8 cellular contexts compared by ENCODE assay signal in the genomic region with DNA sequence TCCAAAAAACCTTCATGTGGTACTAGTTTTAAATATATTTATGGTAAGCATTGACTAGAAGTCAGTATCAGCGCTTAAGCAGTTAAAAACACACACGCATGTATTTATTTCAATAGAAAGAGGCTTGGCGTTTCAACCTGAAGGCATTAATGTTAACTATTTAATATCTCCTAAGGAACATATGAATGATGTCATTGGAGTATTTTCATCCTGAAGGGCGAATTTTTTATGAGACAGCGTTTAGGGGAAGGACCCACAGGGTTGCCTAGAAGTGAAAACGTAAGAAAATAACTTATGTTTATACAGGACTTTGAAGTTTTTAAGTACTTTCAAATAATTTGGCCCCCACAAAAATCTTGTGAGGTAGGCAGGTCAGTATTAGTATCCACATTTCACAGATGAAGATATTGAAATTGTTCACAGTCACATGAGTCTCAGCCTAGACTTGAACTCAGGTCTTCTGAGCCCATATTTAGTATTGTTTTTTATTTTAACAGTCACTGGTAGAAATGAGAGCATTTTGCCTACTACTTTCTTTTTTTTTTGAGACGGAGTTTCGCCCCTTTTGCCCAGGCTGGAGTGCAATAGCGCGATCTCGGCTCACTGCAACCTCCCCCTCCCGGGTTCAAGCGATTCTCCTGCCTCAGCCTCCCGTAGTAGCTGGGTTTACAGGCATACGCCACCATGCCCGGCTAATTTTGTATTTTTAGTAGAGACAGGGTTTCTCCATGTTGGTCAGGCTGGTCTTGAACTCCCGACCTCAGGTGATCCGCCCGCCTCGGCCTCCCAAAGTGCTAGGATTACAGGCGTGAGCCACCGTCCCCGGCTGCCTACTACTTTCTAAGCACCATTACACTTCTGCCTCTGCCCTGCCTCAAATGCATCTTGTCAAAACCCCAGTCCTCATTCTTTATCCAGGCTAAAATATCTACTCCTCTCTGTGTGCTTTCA. TPM values are rescaled to one million over a fixed set of nuclear protein-coding genes. Genes with fewer than 3 reads are reported as not detected.
A peak's percentile ranks its signal among the peaks of the same experiment; 100 is the strongest.
DNase-seq lines count a peak whose midpoint lies in the region; ATAC-seq, FAIRE-seq and TF ChIP-seq lines count a peak whose summit lies in the region.

No MANE protein-coding gene starts in this region.

- H3K4me2 ChIP-seq in keratinocyte (ENCODE audit: control insufficient read depth, extremely low read depth, insufficient read depth, low read depth, low read length): peak overlapping the region; percentile 86

- H3K27ac ChIP-seq in keratinocyte (ENCODE audit: control insufficient read depth, insufficient read depth, low read length): peak overlapping the region; percentile 94
- no peak overlapping the region for H3K27ac ChIP-seq in thoracic aorta

- H2AFZ ChIP-seq in keratinocyte (ENCODE audit: control insufficient read depth, low read length): no peak overlapping the region

- ATAC-seq in activated CD4-positive, alpha-beta T cell treated with anti-CD3 and anti-CD28 coated beads for 36 hours: no peak
- ATAC-seq in activated T-helper 17 cell treated with anti-CD3 and anti-CD28 coated beads, Interleukin-2, amount 50 U/mL, for 72 hours (replicated peaks): no peak
- ATAC-seq in thoracic aorta (ENCODE audit: insufficient number of reproducible peaks, low FRiP score, low read depth): no peak
- no peak for ATAC-seq in HG02981 (IDR thresholded peaks at IDR 0.05; ENCODE audit: unreplicated experiment)

- intact Hi-C loops in activated CD4-positive, alpha-beta T cell treated with anti-CD3 and anti-CD28 coated beads for 36 hours (cut with DNase I, micrococcal nuclease): loop anchor here (2.0 to 5.0 kb wide), 3 partner anchors 14 to 299 kb away; a partner anchor contains a TSS

- H4K20me1 ChIP-seq in keratinocyte (ENCODE audit: control insufficient read depth, extremely low read depth, insufficient read depth, low read length): peaks cover 5% of the 10 kb centered on the region

- no peaks in the 10 kb centered on the region for H3K36me3 ChIP-seq in keratinocyte (ENCODE audit: control insufficient read depth in 2 of 2, extremely low read depth in 1 of 2, insufficient read depth in 2 of 2, low read length in 2 of 2)
- H3K36me3 ChIP-seq in thoracic aorta: no peaks in the 10 kb centered on the region

- H3K27ac Mint-ChIP-seq in activated CD4-positive, alpha-beta T cell treated with anti-CD3 and anti-CD28 coated beads for 36 hours: peak overlapping the region; percentile 58
- peak overlapping the region; percentile 97 for H3K27ac Mint-ChIP-seq in activated T-helper 17 cell treated with anti-CD3 and anti-CD28 coated beads, Interleukin-2, amount 50 U/mL, for 72 hours

- H3K9ac ChIP-seq in keratinocyte (ENCODE audit: control insufficient read depth, extremely low read depth, insufficient read depth, low read length): peak overlapping the region; percentile 87

- POLR2A ChIA-PET in activated CD4-positive, alpha-beta T cell treated with anti-CD3 and anti-CD28 coated beads for 36 hours (lab: Charles Lee): interaction anchor here (1.1 to 1.6 kb wide), 2 partner anchors 151 to 153 kb away, joined by 4 to 7 read pairs; a partner anchor contains a TSS

- H3K79me2 ChIP-seq in keratinocyte (ENCODE audit: control insufficient read depth, insufficient read depth, low read length): peaks cover 71% of the 10 kb centered on the region

- CTCF ChIA-PET in activated CD4-positive, alpha-beta T cell treated with anti-CD3 and anti-CD28 coated beads for 36 hours (lab: Charles Lee): interaction anchor here (0.6 to 1.7 kb wide), 2 partner anchors 81 to 153 kb away, joined by 5 to 7 read pairs; no protein-coding TSS in a partner anchor

- peaks cover 45% of the 10 kb centered on the region for H3K4me1 Mint-ChIP-seq in activated CD4-positive, alpha-beta T cell treated with anti-CD3 and anti-CD28 coated beads for 36 hours
- peaks cover 33% of the 10 kb centered on the region for H3K4me1 Mint-ChIP-seq in activated T-helper 17 cell treated with anti-CD3 and anti-CD28 coated beads, Interleukin-2, amount 50 U/mL, for 72 hours

- H3K4me1 ChIP-seq in keratinocyte (ENCODE audit: control insufficient read depth, extremely low read depth, insufficient read depth, low read length) (peaks cover 7% of the 10 kb centered on the region), thoracic aorta (ENCODE audit: control insufficient read depth in 1 of 2, low read depth in 2 of 2) (peaks cover 18 to 22% of the 10 kb centered on the region in 2 donors)

- no peaks in the 10 kb centered on the region for H3K9me3 ChIP-seq in keratinocyte (ENCODE audit: control insufficient read depth, low read depth, low read length)
- no peaks in the 10 kb centered on the region for H3K9me3 ChIP-seq in thoracic aorta

- no peak for FAIRE-seq in keratinocyte (lab: Jason Lieb, UNC)

- H3K27me3 ChIP-seq in keratinocyte (ENCODE audit: control insufficient read depth, extremely low read depth, insufficient read depth, low read length) (no peaks in the 10 kb centered on the region), thoracic aorta (replicated peaks; ENCODE audit: insufficient read depth) (no peaks in the 10 kb centered on the region)

- H3K36me3 Mint-ChIP-seq in activated CD4-positive, alpha-beta T cell treated with anti-CD3 and anti-CD28 coated beads for 36 hours (ENCODE audit: low read depth): peaks cover 11% of the 10 kb centered on the region
- peaks cover 44% of the 10 kb centered on the region for H3K36me3 Mint-ChIP-seq in activated T-helper 17 cell treated with anti-CD3 and anti-CD28 coated beads, Interleukin-2, amount 50 U/mL, for 72 hours (ENCODE audit: low read depth)

- dilution Hi-C loops in keratinocyte (cut with MboI; ENCODE audit: extremely low pct_ligation_motif_present, low sequenced_read_pairs): no loop called here

- no peak for DNase-seq in activated CD4-positive, alpha-beta T cell treated with anti-CD3 and anti-CD28 coated beads for 36 hours
- no peak for DNase-seq in activated CD4-positive, alpha-beta T cell treated with anti-CD3 and anti-CD28 coated beads, Interleukin-2, amount 50 U/mL, for 1 hour
- no peak for DNase-seq in keratinocyte (ENCODE audit: low read depth, low spot score)
- DNase-seq in thoracic aorta (ENCODE audit: low spot score): no peak
- DNase-seq in NOMO-1 treated with DMSO at 0.1 percent for 48 hours (lab: John Stamatoyannopoulos, UW; ENCODE audit: unreplicated experiment): no peak
- no peak for DNase-seq in activated gamma-delta T cell (lab: John Stamatoyannopoulos, UW)

- H3K4me3 ChIP-seq in keratinocyte (ENCODE audit: control insufficient read depth in 2 of 3, extremely low read depth in 1 of 3, insufficient read depth in 2 of 3, low read depth in 1 of 3, low read length in 3 of 3) (peak overlapping the region; percentile 85 to 97 (median 90)), thoracic aorta (peak overlapping the region; percentile 78)

- no peaks in the 10 kb centered on the region for H3K27me3 Mint-ChIP-seq in activated CD4-positive, alpha-beta T cell treated with anti-CD3 and anti-CD28 coated beads for 36 hours
- H3K27me3 Mint-ChIP-seq in activated T-helper 17 cell treated with anti-CD3 and anti-CD28 coated beads, Interleukin-2, amount 50 U/mL, for 72 hours: no peaks in the 10 kb centered on the region

- peaks cover 2% of the 10 kb centered on the region for H3K9me1 ChIP-seq in keratinocyte (ENCODE audit: control insufficient read depth, extremely low read depth, insufficient read depth, low read length)

- no peaks in the 10 kb centered on the region for H3K9me3 Mint-ChIP-seq in activated CD4-positive, alpha-beta T cell treated with anti-CD3 and anti-CD28 coated beads for 36 hours (ENCODE audit: low read depth)
- no peaks in the 10 kb centered on the region for H3K9me3 Mint-ChIP-seq in activated T-helper 17 cell treated with anti-CD3 and anti-CD28 coated beads, Interleukin-2, amount 50 U/mL, for 72 hours

- H3K4me3 Mint-ChIP-seq in activated CD4-positive, alpha-beta T cell treated with anti-CD3 and anti-CD28 coated beads for 36 hours: peak overlapping the region; percentile 97
- H3K4me3 Mint-ChIP-seq in activated T-helper 17 cell treated with anti-CD3 and anti-CD28 coated beads, Interleukin-2, amount 50 U/mL, for 72 hours: peak overlapping the region; percentile 99

- TF ChIP-seq CTCF in keratinocyte (optimal IDR thresholded peaks at IDR 0.05 in 1 of 3, IDR thresholded peaks at IDR 0.05 in 1 of 3, conservative IDR thresholded peaks at IDR 0.05 in 1 of 3; ENCODE audit: extremely low read depth in 1 of 3, insufficient read depth in 2 of 3, low read length in 3 of 3) (no peak), thoracic aorta (IDR thresholded peaks at IDR 0.05) (no peak)

RNA-seq across cellular contexts. Expression of a gene that starts 1.8 kb away (rescaled TPM):
- 10 to 100 TPM; 20.2 to 32.5 TPM for total RNA-seq in activated CD4-positive, alpha-beta T cell treated with anti-CD3 and anti-CD28 coated beads for 36 hours
- total RNA-seq in activated T-helper 17 cell treated with anti-CD3 and anti-CD28 coated beads, Interleukin-2, amount 50 U/mL, for 72 hours: 10 to 100 TPM; 23.6 to 26.7 TPM
- 21.3 to 36.7 TPM (median 21.7 TPM) in 3 replicates for polyA plus RNA-seq in keratinocyte
- polyA plus RNA-seq in keratinocyte (2011; ENCODE audit: low read depth): 178 TPM
- 15.1 and 26.3 TPM in 2 replicates for polyA plus RNA-seq in keratinocyte (2011; cell fraction: cytosol; rRNA removed)
- polyA plus RNA-seq in keratinocyte (2011; cell fraction: nucleus; rRNA removed): 30.1 and 47.4 TPM in 2 replicates
- polyA plus RNA-seq in keratinocyte (2012; ENCODE audit: low replicate concordance): 43.0 and 47.2 TPM in 2 replicates
- 7.7 to 42.1 TPM (median 14.2 TPM) in 3 replicates for polyA minus RNA-seq in keratinocyte
- polyA minus RNA-seq in keratinocyte (2011; cell fraction: cytosol; rRNA and poly(A)+ RNA removed): 23.4 TPM
- 27.4 and 57.8 TPM in 2 replicates for polyA minus RNA-seq in keratinocyte (2011; cell fraction: nucleus; rRNA and poly(A)+ RNA removed)
- total RNA-seq in thoracic aorta: 10 to 100 TPM; 38.3 to 91.2 TPM

RNA-seq across cellular contexts. Expression of a gene that starts 50.7 kb away (rescaled TPM):
- 10 to 100 TPM; 34.4 to 37.4 TPM for total RNA-seq in activated CD4-positive, alpha-beta T cell treated with anti-CD3 and anti-CD28 coated beads for 36 hours
- 10 to 100 TPM; 41.9 to 45.4 TPM for total RNA-seq in activated T-helper 17 cell treated with anti-CD3 and anti-CD28 coated beads, Interleukin-2, amount 50 U/mL, for 72 hours
- 29.0 to 32.5 TPM (median 30.5 TPM) in 3 replicates for polyA plus RNA-seq in keratinocyte
- 16.5 TPM for polyA plus RNA-seq in keratinocyte (2011; ENCODE audit: low read depth)
- polyA plus RNA-seq in keratinocyte (2011; cell fraction: cytosol; rRNA removed): 38.0 and 49.4 TPM in 2 replicates
- 20.2 and 22.2 TPM in 2 replicates for polyA plus RNA-seq in keratinocyte (2011; cell fraction: nucleus; rRNA removed)
- polyA plus RNA-seq in keratinocyte (2012; ENCODE audit: low replicate concordance): 23.7 and 24.4 TPM in 2 replicates
- 18.4 to 22.3 TPM (median 21.6 TPM) in 3 replicates for polyA minus RNA-seq in keratinocyte
- polyA minus RNA-seq in keratinocyte (2011; cell fraction: cytosol; rRNA and poly(A)+ RNA removed): 18.0 TPM
- polyA minus RNA-seq in keratinocyte (2011; cell fraction: nucleus; rRNA and poly(A)+ RNA removed): 6.2 and 12.6 TPM in 2 replicates
- total RNA-seq in thoracic aorta: 10 to 100 TPM; 11.6 to 30.6 TPM
